In genomic region chr20:21395666-21396044, GRCh38 we compare ENCODE assay signal across 1 cellular context.
TF ChIP-seq lines count a peak whose summit lies in the region.

No MANE protein-coding gene starts in this region.

TF ChIP-seq in HepG2, 621 proteins besides CTCF, POLR2A, EP300 and RAD21 (continued from another document):
- TF ChIP-seq ARID5B (CRISPR knock-in tag; IDR thresholded peaks at IDR 0.05) (no peak), ZBTB14 (CRISPR knock-in tag; IDR thresholded peaks at IDR 0.05) (no peak), ZBTB1 (CRISPR knock-in tag; IDR thresholded peaks at IDR 0.05; ENCODE audit: borderline replicate concordance) (no peak), ARID4A (CRISPR knock-in tag; IDR thresholded peaks at IDR 0.05; ENCODE audit: borderline replicate concordance) (no peak), ZNF33B (CRISPR knock-in tag; IDR thresholded peaks at IDR 0.05) (no peak), RNF219 (CRISPR knock-in tag; IDR thresholded peaks at IDR 0.05) (no peak), NCOA1 (CRISPR knock-in tag; IDR thresholded peaks at IDR 0.05) (no peak), ZNF720 (CRISPR knock-in tag; IDR thresholded peaks at IDR 0.05) (no peak), MAFG (CRISPR knock-in tag; IDR thresholded peaks at IDR 0.05) (no peak), ELF3 (CRISPR knock-in tag; IDR thresholded peaks at IDR 0.05) (no peak), ZNF205 (CRISPR knock-in tag; IDR thresholded peaks at IDR 0.05) (no peak), SMAD1 (CRISPR knock-in tag; IDR thresholded peaks at IDR 0.05; ENCODE audit: borderline replicate concordance, low read depth) (no peak), ESRRA (CRISPR knock-in tag; IDR thresholded peaks at IDR 0.05; ENCODE audit: low read depth) (no peak), TSC22D2 (CRISPR knock-in tag; IDR thresholded peaks at IDR 0.05; ENCODE audit: borderline replicate concordance) (no peak), ZNF761 (CRISPR knock-in tag; conservative IDR thresholded peaks at IDR 0.05) (no peak), CBFB (CRISPR knock-in tag; IDR thresholded peaks at IDR 0.05) (no peak), PBX2 (CRISPR knock-in tag; IDR thresholded peaks at IDR 0.05) (no peak)
